8 cellular contexts compared by ENCODE assay signal in the genomic region with DNA sequence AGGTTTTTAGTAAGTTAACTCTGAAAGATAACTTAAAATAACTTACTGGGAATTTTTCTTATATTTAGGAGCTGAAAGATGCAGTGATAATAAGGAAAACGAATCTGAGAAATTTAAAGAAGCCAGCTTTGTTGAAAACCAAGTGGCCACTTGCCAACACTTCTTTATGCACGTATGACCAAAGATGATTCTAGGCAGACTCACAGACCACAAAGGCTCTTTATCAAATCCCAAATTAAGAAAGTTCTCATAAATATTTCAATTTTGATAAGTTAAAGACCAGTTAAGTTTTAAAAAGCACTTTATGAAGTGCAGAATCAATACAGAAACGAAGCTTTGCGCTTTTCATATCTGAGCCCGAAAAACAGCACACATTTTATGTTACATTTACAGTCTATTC. TPM values are rescaled to one million over a fixed set of nuclear protein-coding genes. Genes with fewer than 3 reads are reported as not detected.
DNase-seq lines count a peak whose midpoint lies in the region; ATAC-seq, FAIRE-seq and TF ChIP-seq lines count a peak whose summit lies in the region.

No MANE protein-coding gene starts in this region.

- peaks cover 27% of the 10 kb centered on the region for H3K36me3 Mint-ChIP-seq in endodermal cell (ENCODE audit: low read depth)
- peaks cover 14% of the 10 kb centered on the region for H3K36me3 Mint-ChIP-seq in neural progenitor cell

- H3K79me2 ChIP-seq in neural progenitor cell (ENCODE audit: low read depth) = peaks cover 65% of the 10 kb centered on the region

- H3K9me3 ChIP-seq in endodermal cell (ENCODE audit: control insufficient read depth, low read length) (no peaks in the 10 kb centered on the region), neural progenitor cell (ENCODE audit: low read depth) (no peaks in the 10 kb centered on the region)

- no peak for TF ChIP-seq CTCF in endodermal cell (conservative IDR thresholded peaks at IDR 0.05)
- TF ChIP-seq CTCF in neural progenitor cell (IDR thresholded peaks at IDR 0.05) = no peak

- H3K4me3 Mint-ChIP-seq in endodermal cell = peak overlapping the region; percentile 97
- H3K4me3 Mint-ChIP-seq in neural progenitor cell = peak overlapping the region; percentile 95

- H3F3A ChIP-seq in neural progenitor cell (ENCODE audit: low read depth) = peaks cover 23% of the 10 kb centered on the region

- H3K27ac Mint-ChIP-seq in endodermal cell = peak overlapping the region; percentile 100
- H3K27ac Mint-ChIP-seq in neural progenitor cell = peak overlapping the region; percentile 98

- H3K9me3 Mint-ChIP-seq in endodermal cell (no peaks in the 10 kb centered on the region), neural progenitor cell (peaks cover 4% of the 10 kb centered on the region)

- H3K36me3 ChIP-seq in endodermal cell (ENCODE audit: control insufficient read depth, insufficient read depth, low read length) (peaks cover 25% of the 10 kb centered on the region), neural progenitor cell (no peaks in the 10 kb centered on the region)

- 44 to 48% methylated on average over 2 to 5 of the region's 5 CpGs for WGBS in endodermal cell (ENCODE audit: insufficient coverage in 1 of 2, insufficient read length in 1 of 2), 2 experiments

- peak overlapping the region; percentile 96 for H3K27ac ChIP-seq in endodermal cell (ENCODE audit: low read depth, low read length)
- no peak overlapping the region for H3K27ac ChIP-seq in neural progenitor cell

- peak overlapping the region; percentile 100 for H3K9ac ChIP-seq in endodermal cell (ENCODE audit: extremely low read depth, low read length, poor library complexity, severe bottlenecking)
- H3K9ac ChIP-seq in neural progenitor cell = peak overlapping the region; percentile 95

- DNase-seq in EH (ENCODE audit: low read depth) = peak; percentile 73
- peak; percentile 53 for DNase-seq in OCI-M1 (lab: John Stamatoyannopoulos, UW)
- peak; percentile 3 for DNase-seq in endodermal cell
- DNase-seq in neural progenitor cell (ENCODE audit: low spot score) = no peak
- no peak for DNase-seq in NCI-H1436 (lab: John Stamatoyannopoulos, UW)
- DNase-seq in NCI-H226 = no peak
- no peak for DNase-seq in urothelium cell line (ENCODE audit: low spot score)

- H3K4me1 Mint-ChIP-seq in endodermal cell (peaks cover 2% of the 10 kb centered on the region), neural progenitor cell (peaks cover 20% of the 10 kb centered on the region)

- H3K27me3 ChIP-seq in endodermal cell (ENCODE audit: control insufficient read depth, insufficient read depth, low read length, poor library complexity, severe bottlenecking) = no peaks in the 10 kb centered on the region
- H3K27me3 ChIP-seq in neural progenitor cell = no peaks in the 10 kb centered on the region

- H3K27me3 Mint-ChIP-seq in endodermal cell (ENCODE audit: insufficient read depth) = no peaks in the 10 kb centered on the region
- no peaks in the 10 kb centered on the region for H3K27me3 Mint-ChIP-seq in neural progenitor cell (ENCODE audit: insufficient read depth, low read depth)

- H3K4me3 ChIP-seq in endodermal cell (ENCODE audit: low read length) = peak overlapping the region; percentile 98
- H3K4me3 ChIP-seq in neural progenitor cell = peak overlapping the region; percentile 84

- H3K4me1 ChIP-seq in endodermal cell (ENCODE audit: control insufficient read depth, insufficient read depth, low read length) = no peaks in the 10 kb centered on the region
- peaks cover 9% of the 10 kb centered on the region for H3K4me1 ChIP-seq in neural progenitor cell

- peak overlapping the region; percentile 96 for H3K4me2 ChIP-seq in neural progenitor cell

- no peak overlapping the region for H2AFZ ChIP-seq in neural progenitor cell (replicated peaks)

- no peak for ATAC-seq in GM21619 (IDR thresholded peaks at IDR 0.05; ENCODE audit: unreplicated experiment)

- peaks cover 41% of the 10 kb centered on the region for H4K20me1 ChIP-seq in neural progenitor cell (ENCODE audit: low read depth)

- FAIRE-seq in urothelium cell line (lab: Jason Lieb, UNC) = no peak

RNA-seq across cellular contexts. Expression of gene AFF4, which starts 1.5 kb away (rescaled TPM):
- 100 to 1,000 TPM; 107 to 108 TPM for total RNA-seq in endodermal cell
- polyA plus RNA-seq in endodermal cell (2013, experiment 1 of 2) = 57.1 TPM
- 64.4 TPM for polyA plus RNA-seq in endodermal cell (2013, experiment 2 of 2)
- 48.7 and 63.6 TPM in 2 replicates for total RNA-seq in neural progenitor cell (ENCODE audit: low replicate concordance)

Comparison
In these comparisons a context has a peak if more than half of its experiments do, and no peak if none do; other contexts are left out.
1. DNase-seq: peak in EH (single experiment), OCI-M1 (single experiment) and endodermal cell (single experiment); none in neural progenitor cell (single experiment), NCI-H1436 (single experiment), NCI-H226 (single experiment) and urothelium cell line (single experiment).